ENCODE assay signal across 9 cellular contexts in genomic region chr19:43638991-43639494, GRCh38. TPM values are rescaled to one million over a fixed set of nuclear protein-coding genes. Genes with fewer than 3 reads are reported as not detected.
DNase-seq lines count a peak whose midpoint lies in the region; ATAC-seq and TF ChIP-seq lines count a peak whose summit lies in the region.
"Had no signal": no experiment of that assay in that cellular context is flagged by ENCODE, and none has a peak within 500 bp of the region (broad histone marks: within the 10 kb centered on the region; RNA-seq: fewer than 3 reads in every experiment).

No MANE protein-coding gene starts in this region.

- peaks cover 31% of the 10 kb centered on the region for H3K4me1 ChIP-seq in GM23338 (ENCODE audit: insufficient read depth)
- H3K4me1 ChIP-seq in gastroesophageal sphincter, result peaks cover 0 to 38% (median 7%) of the 10 kb centered on the region in 3 donors

- WGBS in gastroesophageal sphincter (ENCODE audit: low coverage in 1 of 2), 2 donors, result 6 to 9% methylated on average over 12 to 14 of the region's 15 CpGs

- DNase-seq in GM23338 (ENCODE audit: low spot score) (no peak), T-helper 17 cell (no peak), retina (peak; percentile 33), NCI-H2029 (lab: John Stamatoyannopoulos, UW) (no peak), Ammon's horn (ENCODE audit: low spot score) (no peak), SIG-M5 treated with dmso at 0.1 percent for 504 hours (lab: John Stamatoyannopoulos, UW; ENCODE audit: unreplicated experiment) (no peak)
- DNase-seq: stimulated activated CD4-positive, alpha-beta T cell treated with anti-CD3 and anti-CD28 coated beads, Interleukin-1b, Interleukin-23, amount 100 ng/mL, for 48 hours had no signal

- peaks cover 4% of the 10 kb centered on the region; the same call in 1 of the 2 replicates for H4K20me1 ChIP-seq in GM23338 (replicated peaks; ENCODE audit: insufficient read depth)

- no peak overlapping the region for H3K27ac ChIP-seq in GM23338 (ENCODE audit: low read depth)
- H3K27ac ChIP-seq in gastroesophageal sphincter, result peak overlapping the region in 3 of 4 donors; percentile 73 to 80 (median 79)

- H3K36me3 ChIP-seq in GM23338 (ENCODE audit: insufficient read depth) (no peaks in the 10 kb centered on the region), gastroesophageal sphincter (no peaks in the 10 kb centered on the region)

- H3F3A ChIP-seq in GM23338 (replicated peaks; ENCODE audit: low read depth), result 0 out of 2 replicates have a peak, but pooled peaks cover 3% of the 10 kb centered on the region

- H2AFZ ChIP-seq in GM23338, result no peak overlapping the region

- no peak overlapping the region for H3K27ac Mint-ChIP-seq in GM23338
- H3K27ac Mint-ChIP-seq in T-helper 17 cell, result peak overlapping the region; percentile 53

- H3K9me3 ChIP-seq in T-helper 17 cell (ENCODE audit: control insufficient read depth, low read length, poor library complexity, severe bottlenecking) (no peaks in the 10 kb centered on the region), gastroesophageal sphincter (no peaks in the 10 kb centered on the region)

- peaks cover 52% of the 10 kb centered on the region for H3K27me3 ChIP-seq in GM23338 (ENCODE audit: insufficient read depth)
- no peaks in the 10 kb centered on the region for H3K27me3 ChIP-seq in gastroesophageal sphincter

- H3K9me3 Mint-ChIP-seq in GM23338, result peaks cover 6% of the 10 kb centered on the region; the same call in 2 of the 3 replicates

- peak overlapping the region; percentile 83 for H3K4me2 ChIP-seq in GM23338

- TF ChIP-seq EP300 in gastroesophageal sphincter (IDR thresholded peaks at IDR 0.05), result no peak

- H3K36me3 Mint-ChIP-seq in GM23338 (ENCODE audit: low read depth), result peaks cover 13% of the 10 kb centered on the region; the same call in 2 of the 3 replicates
- peaks cover 5% of the 10 kb centered on the region for H3K36me3 Mint-ChIP-seq in T-helper 17 cell (ENCODE audit: low read depth)

- no peaks in the 10 kb centered on the region for H3K79me2 ChIP-seq in GM23338 (replicated peaks; ENCODE audit: insufficient read depth)

- no peak for ATAC-seq in GM23338
- no peak for ATAC-seq in T-helper 17 cell
- ATAC-seq in gastroesophageal sphincter, result no peak
- ATAC-seq in GM19351 (IDR thresholded peaks at IDR 0.05; ENCODE audit: unreplicated experiment), result no peak

- peaks cover 59% of the 10 kb centered on the region for H3K27me3 Mint-ChIP-seq in GM23338 (ENCODE audit: insufficient read depth, low read depth, poor library complexity)
- peaks cover 30% of the 10 kb centered on the region for H3K27me3 Mint-ChIP-seq in T-helper 17 cell

- H3K4me1 Mint-ChIP-seq in GM23338 (peaks cover 33% of the 10 kb centered on the region), T-helper 17 cell (peaks cover 16% of the 10 kb centered on the region)

- H3K4me3 Mint-ChIP-seq in GM23338 (peak overlapping the region; percentile 84), T-helper 17 cell (peak overlapping the region; percentile 95)

- H3K9me2 ChIP-seq in GM23338 (ENCODE audit: insufficient read depth), result no peaks in the 10 kb centered on the region

- H3K4me3 ChIP-seq in GM23338 (peak overlapping the region; percentile 64), gastroesophageal sphincter (peak overlapping the region; percentile 24 to 69)

- TF ChIP-seq CTCF in GM23338 (conservative IDR thresholded peaks at IDR 0.05; ENCODE audit: low read depth in 2 of 2) (no peak), gastroesophageal sphincter (IDR thresholded peaks at IDR 0.05) (no peak)

- TF ChIP-seq POLR2A in gastroesophageal sphincter (IDR thresholded peaks at IDR 0.05), result no peak

TF ChIP-seq in GM23338, 12 proteins besides CTCF, POLR2A, EP300 and RAD21:
- TF ChIP-seq EZH2 (IDR thresholded peaks at IDR 0.05; ENCODE audit: low read depth, unreplicated experiment) (no peak), ETS1 (IDR thresholded peaks at IDR 0.05) (no peak), EZH2phosphoT487 (IDR thresholded peaks at IDR 0.05; ENCODE audit: unreplicated experiment) (no peak), ZNF114 (CRISPR knock-in tag; IDR thresholded peaks at IDR 0.05) (no peak), JUNB (IDR thresholded peaks at IDR 0.05; ENCODE audit: unreplicated experiment) (no peak), REST (IDR thresholded peaks at IDR 0.05; ENCODE audit: unreplicated experiment) (no peak), POLR2AphosphoS5 (IDR thresholded peaks at IDR 0.05; ENCODE audit: low read depth) (no peak), CREB1 (CRISPR knock-in tag; IDR thresholded peaks at IDR 0.05; ENCODE audit: low read depth) (no peak)

RNA-seq across cellular contexts. Expression of gene CADM4, which starts 0.6 kb away (rescaled TPM):
- total RNA-seq in GM23338 (2014; rRNA removed; shearing (Covaris generic)), result 21.2 and 26.0 TPM in 2 replicates
- 3.7 TPM in 2 replicates for polyA plus RNA-seq in GM23338 (2016; fragmentation: Nextera tagmentation; extraction: Ambion mirVana)
- total RNA-seq in T-helper 17 cell (under 1 TPM; 0.40 to 0.91 TPM), gastroesophageal sphincter (10 to 100 TPM; 19.8 to 52.5 (median 31.6) TPM)

RNA-seq across cellular contexts. Expression of gene ZNF428, which starts 19.6 kb away (rescaled TPM):
- total RNA-seq in GM23338 (2014; rRNA removed; shearing (Covaris generic)), result 21.6 and 23.9 TPM in 2 replicates
- 21.1 and 22.5 TPM in 2 replicates for polyA plus RNA-seq in GM23338 (2016; fragmentation: Nextera tagmentation; extraction: Ambion mirVana)
- total RNA-seq in T-helper 17 cell (10 to 100 TPM; 23.8 to 26.3 TPM), gastroesophageal sphincter (10 to 100 TPM; 33.9 to 54.1 (median 45.0) TPM)

RNA-seq across cellular contexts. Expression of gene SRRM5, which starts 27.2 kb away (rescaled TPM):
- total RNA-seq in GM23338 (2014; rRNA removed; shearing (Covaris generic)), result not detected in 2 replicates
- polyA plus RNA-seq in GM23338 (2016; fragmentation: Nextera tagmentation; extraction: Ambion mirVana), result 0.08 and 0.17 TPM in 2 replicates
- total RNA-seq in T-helper 17 cell (under 1 TPM; 0.40 to 0.60 TPM), gastroesophageal sphincter (under 1 TPM in 1 of 4 donors, not detected in 3; 0.13 TPM)

RNA-seq across cellular contexts. Expression of gene PLAUR, which starts 30.9 kb away (rescaled TPM):
- total RNA-seq in GM23338 (2014; rRNA removed; shearing (Covaris generic)), result 11.1 and 16.5 TPM in 2 replicates
- polyA plus RNA-seq in GM23338 (2016; fragmentation: Nextera tagmentation; extraction: Ambion mirVana), result 20.6 and 21.3 TPM in 2 replicates
- total RNA-seq in T-helper 17 cell, result 10 to 100 TPM; 21.1 to 35.8 TPM
- 10 to 100 TPM in 3 of 4 donors, 1 to 10 TPM in 1; 3.4 to 25.8 (median 15.7) TPM for total RNA-seq in gastroesophageal sphincter

RNA-seq across cellular contexts. Expression of gene ZNF576, which starts 42.6 kb away (rescaled TPM):
- 5.9 and 14.1 TPM in 2 replicates for total RNA-seq in GM23338 (2014; rRNA removed; shearing (Covaris generic))
- polyA plus RNA-seq in GM23338 (2016; fragmentation: Nextera tagmentation; extraction: Ambion mirVana), result 15.5 and 16.9 TPM in 2 replicates
- total RNA-seq in T-helper 17 cell (10 to 100 TPM in 1 of 2 donors, 1 to 10 TPM in 1; 7.9 to 11.1 TPM), gastroesophageal sphincter (10 to 100 TPM; 10.8 to 19.9 (median 14.2) TPM)

Comparison
In these comparisons a context has a peak if more than half of its experiments do, and no peak if none do; other contexts are left out.
1. RNA of gene CADM4, which starts 0.6 kb away (total RNA-seq): 19.8 to 52.5 TPM in gastroesophageal sphincter and 21.2 to 26.0 TPM in GM23338; 0.40 to 0.91 TPM in T-helper 17 cell; every median in the first group is over 10 times any median in the second.